Comparison of ENCODE assay signal across 1 cellular context in genomic region chr6:10465633-10466499, GRCh38.
TF ChIP-seq lines count a peak whose summit lies in the region.

No MANE protein-coding gene starts in this region.

TF ChIP-seq in IMR-90, 13 proteins besides CTCF, POLR2A, EP300 and RAD21:
- TF ChIP-seq BHLHE40 (IDR thresholded peaks at IDR 0.05; ENCODE audit: low read depth, low read length) (no peak), RFX5 (IDR thresholded peaks at IDR 0.05; ENCODE audit: low read depth, low read length) (no peak), CEBPB (IDR thresholded peaks at IDR 0.05; ENCODE audit: low read depth, low read length) (no peak), SMC3 (IDR thresholded peaks at IDR 0.05; ENCODE audit: low read depth, low read length) (no peak; the same call in 1 of the 2 replicates), NFE2L2 (IDR thresholded peaks at IDR 0.05; ENCODE audit: low read depth, low read length) (no peak), MAZ (IDR thresholded peaks at IDR 0.05; ENCODE audit: borderline replicate concordance, low read depth, low read length) (no peak), RCOR1 (IDR thresholded peaks at IDR 0.05; ENCODE audit: insufficient replicate concordance, low read length) (no peak), USF2 (IDR thresholded peaks at IDR 0.05; ENCODE audit: low read depth, low read length) (no peak), MAFK (IDR thresholded peaks at IDR 0.05; ENCODE audit: low read depth, low read length) (no peak), FOS (IDR thresholded peaks at IDR 0.05; ENCODE audit: low read depth, low read length) (no peak), MXI1 (IDR thresholded peaks at IDR 0.05; ENCODE audit: borderline replicate concordance, low read depth, low read length) (no peak), CHD1 (IDR thresholded peaks at IDR 0.05; ENCODE audit: low read depth, low read length) (no peak), ELK1 (IDR thresholded peaks at IDR 0.05; ENCODE audit: borderline replicate concordance, low read depth, low read length) (no peak)
